Comparison of ENCODE assay signal across 1 cellular context in genomic region chr2:96579422-96579821, GRCh38.
TF ChIP-seq lines count a peak whose summit lies in the region.

No MANE protein-coding gene starts in this region.

TF ChIP-seq in HepG2, 621 proteins besides CTCF, POLR2A, EP300 and RAD21:
- TF ChIP-seq TFAP4 (IDR thresholded peaks at IDR 0.05; ENCODE audit: borderline replicate concordance, low read depth) = no peak
- no peak for TF ChIP-seq ZNF326 (CRISPR knock-in tag; IDR thresholded peaks at IDR 0.05; ENCODE audit: borderline replicate concordance)
- TF ChIP-seq ZNF331 (CRISPR knock-in tag; IDR thresholded peaks at IDR 0.05) = no peak
